Comparison of ENCODE assay signal across 22 cellular contexts in genomic region chr17:33164556-33164881, GRCh38.
"Had no signal": no experiment of that assay in that cellular context is flagged by ENCODE, and none has a peak within 500 bp of the region (broad histone marks: within the 10 kb centered on the region; RNA-seq: fewer than 3 reads in every experiment).

No MANE protein-coding gene starts in this region.

- H3K36me3 Mint-ChIP-seq: memory B cell; natural killer cell; stimulated activated memory B cell treated with anti-CD40 and anti-IgM and Interleukin-4, amounts not matched to agents 10 μg/mL and 1 μg/mL and 100 μg/mL, for 72 hours had no signal

- H3K9me3 Mint-ChIP-seq: central memory CD8-positive, alpha-beta T cell; memory B cell; natural killer cell; neural crest cell; stimulated activated memory B cell treated with anti-CD40 and anti-IgM and Interleukin-4, amounts not matched to agents 10 μg/mL and 1 μg/mL and 100 μg/mL, for 72 hours had no signal

- DNase-seq: dermis blood vessel endothelial cell; effector memory CD4-positive, alpha-beta T cell; foreskin fibroblast; glutamatergic neuron; hippocampal formation; natural killer cell; pancreas; sigmoid colon; spleen; stimulated activated CD4-positive, alpha-beta T cell treated with anti-CD3 and anti-CD28 coated beads, Interleukin-4, amount 100 ng/mL, for 4 hours; stimulated activated naive CD8-positive, alpha-beta T cell treated with anti-CD3 and anti-CD28 coated beads, Interleukin-15, Interleukin-2, amounts not matched to agents 100 U/mL and 50 U/mL, for 24 hours; tibial artery; upper lobe of left lung had no signal

- H3K4me1 Mint-ChIP-seq: central memory CD8-positive, alpha-beta T cell; memory B cell; natural killer cell; neural crest cell; stimulated activated memory B cell treated with anti-CD40 and anti-IgM and Interleukin-4, amounts not matched to agents 10 μg/mL and 1 μg/mL and 100 μg/mL, for 72 hours had no signal

- H3K27ac ChIP-seq: coronary artery, heart right ventricle, neutrophil, pancreas, sigmoid colon, skin epidermis, spleen, testis, tibial artery, upper lobe of left lung had no signal

- H3K27ac Mint-ChIP-seq: memory B cell; natural killer cell; stimulated activated memory B cell treated with anti-CD40 and anti-IgM and Interleukin-4, amounts not matched to agents 10 μg/mL and 1 μg/mL and 100 μg/mL, for 72 hours had no signal

- H3K4me3 Mint-ChIP-seq: central memory CD8-positive, alpha-beta T cell; memory B cell; natural killer cell; neural crest cell; stimulated activated memory B cell treated with anti-CD40 and anti-IgM and Interleukin-4, amounts not matched to agents 10 μg/mL and 1 μg/mL and 100 μg/mL, for 72 hours had no signal

- ATAC-seq: natural killer cell; stimulated activated memory B cell treated with anti-CD40 and anti-IgM and Interleukin-4, amounts not matched to agents 10 μg/mL and 1 μg/mL and 100 μg/mL, for 72 hours; stimulated activated naive CD8-positive, alpha-beta T cell treated with anti-CD3 and anti-CD28 coated beads, Interleukin-15, Interleukin-2, amounts not matched to agents 100 U/mL and 50 U/mL, for 24 hours had no signal
